13 cellular contexts compared by ENCODE assay signal in genomic region chr11:22208151-22208858, GRCh38. TPM values are rescaled to one million over a fixed set of nuclear protein-coding genes. Genes with fewer than 3 reads are reported as not detected.
DNase-seq lines count a peak whose midpoint lies in the region; ATAC-seq and TF ChIP-seq lines count a peak whose summit lies in the region.
"Had no signal": no experiment of that assay in that cellular context is flagged by ENCODE, and none has a peak within 500 bp of the region (broad histone marks: within the 10 kb centered on the region; RNA-seq: fewer than 3 reads in every experiment).

No MANE protein-coding gene starts in this region.

- H3K9me3 ChIP-seq in left ventricle myocardium inferior (replicated peaks) (no peaks in the 10 kb centered on the region), mucosa of descending colon (no peaks in the 10 kb centered on the region), spleen (no peaks in the 10 kb centered on the region)
- H3K9me3 ChIP-seq: BE2C had no signal

- peak overlapping the region; percentile 74 for H3K27ac ChIP-seq in left ventricle myocardium inferior (replicated peaks)
- H3K27ac ChIP-seq in spleen, result no peak overlapping the region
- H3K27ac ChIP-seq: C4-2B had no signal

- no peaks in the 10 kb centered on the region for H3K27me3 ChIP-seq in left ventricle myocardium inferior (ENCODE audit: low read depth)
- H3K27me3 ChIP-seq in spleen (replicated peaks in 1 of 7), result no peaks in the 10 kb centered on the region
- H3K27me3 ChIP-seq: BE2C had no signal

- H3K4me1 ChIP-seq in left ventricle myocardium inferior, result peaks cover 74% of the 10 kb centered on the region
- no peaks in the 10 kb centered on the region for H3K4me1 ChIP-seq in mucosa of descending colon (ENCODE audit: low read depth)
- H3K4me1 ChIP-seq in spleen, result no peaks in the 10 kb centered on the region
- H3K4me1 ChIP-seq: BE2C had no signal

- in situ Hi-C loops in GM13976 (cut with MboI; ENCODE audit: low sequenced_read_pairs, unreplicated experiment), result no loop called here

- TF ChIP-seq POLR2A in spleen (IDR thresholded peaks at IDR 0.05), result no peak

- ATAC-seq in Right ventricle myocardium superior (ENCODE audit: poor library complexity) (peak; percentile 82), mucosa of descending colon (peak; percentile 28)

- TF ChIP-seq CTCF in left ventricle myocardium inferior (IDR thresholded peaks at IDR 0.05; ENCODE audit: borderline replicate concordance) (no peak), mucosa of descending colon (IDR thresholded peaks at IDR 0.05) (no peak), GM13976 (IDR thresholded peaks at IDR 0.05; ENCODE audit: borderline replicate concordance, control extremely low read depth, extremely low read depth, insufficient read depth, missing control alignments) (no peak), spleen (IDR thresholded peaks at IDR 0.05 in 8 of 11, conservative IDR thresholded peaks at IDR 0.05 in 3 of 11) (no peak)

- intact Hi-C loops in Right ventricle myocardium superior (cut with DNase I) (no loop called here), cardiac septum (cut with DNase I) (no loop called here), left ventricle myocardium inferior (cut with micrococcal nuclease) (no loop called here), mucosa of descending colon (cut with DNase I, micrococcal nuclease) (no loop called here), spleen (cut with DNase I; ENCODE audit: low total_unique reads) (no loop called here)

- peak overlapping the region; percentile 34 for H3K4me3 ChIP-seq in left ventricle myocardium inferior
- no peak overlapping the region for H3K4me3 ChIP-seq in mucosa of descending colon
- no peak overlapping the region for H3K4me3 ChIP-seq in spleen

- WGBS in spleen, 5 donors, result 69 to 82% (median 77%) methylated on average over 3 of the region's 3 CpGs

- no peak for DNase-seq in Right ventricle myocardium superior
- no peak for DNase-seq in cardiac septum (ENCODE audit: low spot score)
- DNase-seq in left ventricle myocardium inferior, result no peak
- DNase-seq in mucosa of descending colon, result no peak
- no peak for DNase-seq in GM13976 (ENCODE audit: low spot score)
- DNase-seq in spleen, result no peak
- DNase-seq in GDM1 (lab: John Stamatoyannopoulos, UW), result no peak
- DNase-seq: BE2C; CD4-positive, alpha-beta memory T cell; DMS79; HCEC 1CT; HFFc6 had no signal

- no peaks in the 10 kb centered on the region for H3K36me3 ChIP-seq in left ventricle myocardium inferior
- H3K36me3 ChIP-seq in mucosa of descending colon (ENCODE audit: low read depth), result no peaks in the 10 kb centered on the region
- H3K36me3 ChIP-seq in spleen, result no peaks in the 10 kb centered on the region
- H3K36me3 ChIP-seq: BE2C had no signal

RNA-seq across cellular contexts. Expression of gene ANO5, which starts 15.4 kb away (rescaled TPM):
- total RNA-seq in Right ventricle myocardium superior (68.9 TPM), cardiac septum (58.4 TPM), left ventricle myocardium inferior (79.7 TPM), mucosa of descending colon (10 to 100 TPM in 1 of 3 donors, 1 to 10 TPM in 2; 7.8 to 10.2 (median 9.9) TPM), spleen (1 to 10 TPM; 2.7 to 6.5 (median 4.0) TPM)
- polyA plus RNA-seq in spleen, result under 1 TPM; 0.33 to 0.48 (median 0.45) TPM
- total RNA-seq: HFFc6 had no signal
- polyA plus RNA-seq: CD4-positive, alpha-beta memory T cell had no signal
